ENCODE assay signal across 1 cellular context in genomic region chr19:12778020-12778904, GRCh38.
TF ChIP-seq lines count a peak whose summit lies in the region.

No MANE protein-coding gene starts in this region.

TF ChIP-seq in HepG2, 621 proteins besides CTCF, POLR2A, EP300 and RAD21 (continued from another document and continues in another):
- 0 out of 2 replicates have a peak, but pooled peaks have one; percentile 48 for TF ChIP-seq PRDM10 (CRISPR knock-in tag; IDR thresholded peaks at IDR 0.05; ENCODE audit: low read depth)
- no peak for TF ChIP-seq FLYWCH1 (CRISPR knock-in tag; IDR thresholded peaks at IDR 0.05)
- TF ChIP-seq DZIP1 (CRISPR knock-in tag; IDR thresholded peaks at IDR 0.05): no peak; the same call in 1 of the 2 replicates
- 0 out of 2 replicates have a peak, but pooled peaks have one; percentile 33 for TF ChIP-seq ARNT2 (CRISPR knock-in tag; IDR thresholded peaks at IDR 0.05; ENCODE audit: low read depth)
- no peak for TF ChIP-seq ZNF326 (CRISPR knock-in tag; IDR thresholded peaks at IDR 0.05; ENCODE audit: borderline replicate concordance)
- no peak for TF ChIP-seq ZNF234 (CRISPR knock-in tag; conservative IDR thresholded peaks at IDR 0.05)
- TF ChIP-seq ZMAT3 (CRISPR knock-in tag; conservative IDR thresholded peaks at IDR 0.05): peak; percentile 72; the same call in 1 of the 2 replicates
- TF ChIP-seq IRF9 (CRISPR knock-in tag; IDR thresholded peaks at IDR 0.05; ENCODE audit: borderline replicate concordance): 0 out of 2 replicates have a peak, but pooled peaks have one; percentile 24
- peak; percentile 27; the same call in 1 of the 2 replicates for TF ChIP-seq TAF1 (CRISPR knock-in tag; IDR thresholded peaks at IDR 0.05)
- no peak for TF ChIP-seq HES4 (CRISPR knock-in tag; IDR thresholded peaks at IDR 0.05; ENCODE audit: borderline replicate concordance)
- 0 out of 2 replicates have a peak, but pooled peaks have one; percentile 26 for TF ChIP-seq ZC3H4 (CRISPR knock-in tag; IDR thresholded peaks at IDR 0.05; ENCODE audit: borderline replicate concordance)
- TF ChIP-seq ZNF34 (CRISPR knock-in tag; IDR thresholded peaks at IDR 0.05; ENCODE audit: borderline replicate concordance): no peak
- TF ChIP-seq TP53 (CRISPR knock-in tag; conservative IDR thresholded peaks at IDR 0.05): no peak
- peak; percentile 43; the same call in 1 of the 2 replicates for TF ChIP-seq THAP11 (CRISPR knock-in tag; IDR thresholded peaks at IDR 0.05)
- no peak for TF ChIP-seq CHD4 (IDR thresholded peaks at IDR 0.05; ENCODE audit: borderline replicate concordance, low read length)
- 0 out of 2 replicates have a peak, but pooled peaks have one; percentile 42 for TF ChIP-seq ZNF543 (CRISPR knock-in tag; IDR thresholded peaks at IDR 0.05)
- TF ChIP-seq HNF4G (IDR thresholded peaks at IDR 0.05; ENCODE audit: borderline replicate concordance, low read depth, low read length): no peak
- 0 out of 2 replicates have a peak, but pooled peaks have one; percentile 34 for TF ChIP-seq HNF4G (CRISPR knock-in tag; IDR thresholded peaks at IDR 0.05; ENCODE audit: borderline replicate concordance, low read depth)
- no peak for TF ChIP-seq NONO (IDR thresholded peaks at IDR 0.05)
- TF ChIP-seq NONO (CRISPR knock-in tag; conservative IDR thresholded peaks at IDR 0.05): 0 out of 2 replicates have a peak, but pooled peaks have one; percentile 29
- no peak for TF ChIP-seq ZNF280D (CRISPR knock-in tag; IDR thresholded peaks at IDR 0.05)
- no peak for TF ChIP-seq TGIF2 (CRISPR knock-in tag; IDR thresholded peaks at IDR 0.05)
- peak; percentile 48 for TF ChIP-seq GATAD2A (CRISPR knock-in tag; IDR thresholded peaks at IDR 0.05)
- no peak for TF ChIP-seq LCORL (IDR thresholded peaks at IDR 0.05)
- TF ChIP-seq LCORL (CRISPR knock-in tag; IDR thresholded peaks at IDR 0.05): peak; percentile 66; the same call in 1 of the 2 replicates
- TF ChIP-seq ZNF235 (CRISPR knock-in tag; IDR thresholded peaks at IDR 0.05; ENCODE audit: borderline replicate concordance): 0 out of 2 replicates have a peak, but pooled peaks have one; percentile 53
- no peak for TF ChIP-seq GTF2F1 (IDR thresholded peaks at IDR 0.05; ENCODE audit: low read length)
- peak; percentile 47 for TF ChIP-seq MYC (CRISPR knock-in tag; IDR thresholded peaks at IDR 0.05; ENCODE audit: borderline replicate concordance)
- TF ChIP-seq, protein P1, sequence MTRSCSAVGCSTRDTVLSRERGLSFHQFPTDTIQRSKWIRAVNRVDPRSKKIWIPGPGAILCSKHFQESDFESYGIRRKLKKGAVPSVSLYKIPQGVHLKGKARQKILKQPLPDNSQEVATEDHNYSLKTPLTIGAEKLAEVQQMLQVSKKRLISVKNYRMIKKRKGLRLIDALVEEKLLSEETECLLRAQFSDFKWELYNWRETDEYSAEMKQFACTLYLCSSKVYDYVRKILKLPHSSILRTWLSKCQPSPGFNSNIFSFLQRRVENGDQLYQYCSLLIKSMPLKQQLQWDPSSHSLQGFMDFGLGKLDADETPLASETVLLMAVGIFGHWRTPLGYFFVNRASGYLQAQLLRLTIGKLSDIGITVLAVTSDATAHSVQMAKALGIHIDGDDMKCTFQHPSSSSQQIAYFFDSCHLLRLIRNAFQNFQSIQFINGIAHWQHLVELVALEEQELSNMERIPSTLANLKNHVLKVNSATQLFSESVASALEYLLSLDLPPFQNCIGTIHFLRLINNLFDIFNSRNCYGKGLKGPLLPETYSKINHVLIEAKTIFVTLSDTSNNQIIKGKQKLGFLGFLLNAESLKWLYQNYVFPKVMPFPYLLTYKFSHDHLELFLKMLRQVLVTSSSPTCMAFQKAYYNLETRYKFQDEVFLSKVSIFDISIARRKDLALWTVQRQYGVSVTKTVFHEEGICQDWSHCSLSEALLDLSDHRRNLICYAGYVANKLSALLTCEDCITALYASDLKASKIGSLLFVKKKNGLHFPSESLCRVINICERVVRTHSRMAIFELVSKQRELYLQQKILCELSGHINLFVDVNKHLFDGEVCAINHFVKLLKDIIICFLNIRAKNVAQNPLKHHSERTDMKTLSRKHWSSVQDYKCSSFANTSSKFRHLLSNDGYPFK (CRISPR knock-in tag; IDR thresholded peaks at IDR 0.05; ENCODE audit: borderline replicate concordance): no peak
- TF ChIP-seq ZNF879 (CRISPR knock-in tag; IDR thresholded peaks at IDR 0.05): peak; percentile 67; the same call in 1 of the 2 replicates
- TF ChIP-seq, protein P2, sequence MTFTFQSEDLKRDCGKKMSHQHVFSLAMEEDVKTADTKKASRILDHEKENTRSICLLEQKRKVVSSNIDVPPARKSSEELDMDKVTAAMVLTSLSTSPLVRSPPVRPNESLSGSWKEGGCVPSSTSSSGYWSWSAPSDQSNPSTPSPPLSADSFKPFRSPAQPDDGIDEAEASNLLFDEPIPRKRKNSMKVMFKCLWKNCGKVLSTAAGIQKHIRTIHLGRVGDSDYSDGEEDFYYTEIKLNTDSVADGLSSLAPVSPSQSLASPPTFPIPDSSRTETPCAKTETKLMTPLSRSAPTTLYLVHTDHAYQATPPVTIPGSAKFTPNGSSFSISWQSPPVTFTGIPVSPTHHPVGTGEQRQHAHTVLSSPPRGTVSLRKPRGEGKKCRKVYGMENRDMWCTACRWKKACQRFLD (CRISPR knock-in tag; IDR thresholded peaks at IDR 0.05; ENCODE audit: borderline replicate concordance): no peak
- TF ChIP-seq PATZ1 (CRISPR knock-in tag; IDR thresholded peaks at IDR 0.05): peak; percentile 59; the same call in 1 of the 2 replicates
- TF ChIP-seq RBFOX2 (IDR thresholded peaks at IDR 0.05; ENCODE audit: low read depth, low read length): peak; percentile 57; the same call in 1 of the 2 replicates
- no peak for TF ChIP-seq ZBTB3 (CRISPR knock-in tag; IDR thresholded peaks at IDR 0.05; ENCODE audit: borderline replicate concordance, low read depth)
- TF ChIP-seq, protein P3, sequence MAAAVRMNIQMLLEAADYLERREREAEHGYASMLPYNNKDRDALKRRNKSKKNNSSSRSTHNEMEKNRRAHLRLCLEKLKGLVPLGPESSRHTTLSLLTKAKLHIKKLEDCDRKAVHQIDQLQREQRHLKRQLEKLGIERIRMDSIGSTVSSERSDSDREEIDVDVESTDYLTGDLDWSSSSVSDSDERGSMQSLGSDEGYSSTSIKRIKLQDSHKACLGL (CRISPR knock-in tag; IDR thresholded peaks at IDR 0.05): 0 out of 2 replicates have a peak, but pooled peaks have one; percentile 45
- peak; percentile 65; the same call in 1 of the 2 replicates for TF ChIP-seq ZSCAN21 (CRISPR knock-in tag; IDR thresholded peaks at IDR 0.05; ENCODE audit: borderline replicate concordance)
